1 cellular context compared by ENCODE assay signal in the genomic region with DNA sequence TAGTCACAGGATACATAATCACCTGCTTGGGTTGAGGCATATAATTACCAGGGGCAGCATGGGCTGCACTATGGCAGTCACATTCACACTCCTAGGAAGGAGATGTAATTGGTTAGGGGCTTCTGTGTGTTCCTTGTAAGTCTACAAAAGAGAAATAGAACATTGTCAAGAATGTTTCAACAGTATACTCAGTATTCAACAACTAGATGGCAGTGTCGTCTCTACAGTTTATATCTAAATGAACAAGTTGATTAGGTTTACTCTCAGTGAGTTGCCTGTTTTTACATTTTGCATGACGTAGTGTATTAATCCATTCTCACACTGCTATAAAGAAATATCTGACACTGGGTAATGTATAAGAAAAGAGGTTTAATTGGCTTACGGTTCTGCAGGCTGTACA.
TF ChIP-seq lines count a peak whose summit lies in the region.

No MANE protein-coding gene starts in this region.

TF ChIP-seq in WTC11, 78 proteins besides CTCF, POLR2A, EP300 and RAD21 (continued from another document):
- TF ChIP-seq SMAD4 (CRISPR knock-in tag; IDR thresholded peaks at IDR 0.05) (no peak), FOXK1 (CRISPR knock-in tag; IDR thresholded peaks at IDR 0.05) (no peak), ETV6 (CRISPR knock-in tag; IDR thresholded peaks at IDR 0.05) (no peak), TEAD1 (CRISPR knock-in tag; IDR thresholded peaks at IDR 0.05) (no peak), NR1H2 (CRISPR knock-in tag; IDR thresholded peaks at IDR 0.05) (no peak), JAZF1 (CRISPR knock-in tag; IDR thresholded peaks at IDR 0.05) (no peak), HMGA2 (CRISPR knock-in tag; IDR thresholded peaks at IDR 0.05) (no peak), SMAD3 (CRISPR knock-in tag; IDR thresholded peaks at IDR 0.05; ENCODE audit: borderline replicate concordance) (no peak)
- TF ChIP-seq, protein P1, sequence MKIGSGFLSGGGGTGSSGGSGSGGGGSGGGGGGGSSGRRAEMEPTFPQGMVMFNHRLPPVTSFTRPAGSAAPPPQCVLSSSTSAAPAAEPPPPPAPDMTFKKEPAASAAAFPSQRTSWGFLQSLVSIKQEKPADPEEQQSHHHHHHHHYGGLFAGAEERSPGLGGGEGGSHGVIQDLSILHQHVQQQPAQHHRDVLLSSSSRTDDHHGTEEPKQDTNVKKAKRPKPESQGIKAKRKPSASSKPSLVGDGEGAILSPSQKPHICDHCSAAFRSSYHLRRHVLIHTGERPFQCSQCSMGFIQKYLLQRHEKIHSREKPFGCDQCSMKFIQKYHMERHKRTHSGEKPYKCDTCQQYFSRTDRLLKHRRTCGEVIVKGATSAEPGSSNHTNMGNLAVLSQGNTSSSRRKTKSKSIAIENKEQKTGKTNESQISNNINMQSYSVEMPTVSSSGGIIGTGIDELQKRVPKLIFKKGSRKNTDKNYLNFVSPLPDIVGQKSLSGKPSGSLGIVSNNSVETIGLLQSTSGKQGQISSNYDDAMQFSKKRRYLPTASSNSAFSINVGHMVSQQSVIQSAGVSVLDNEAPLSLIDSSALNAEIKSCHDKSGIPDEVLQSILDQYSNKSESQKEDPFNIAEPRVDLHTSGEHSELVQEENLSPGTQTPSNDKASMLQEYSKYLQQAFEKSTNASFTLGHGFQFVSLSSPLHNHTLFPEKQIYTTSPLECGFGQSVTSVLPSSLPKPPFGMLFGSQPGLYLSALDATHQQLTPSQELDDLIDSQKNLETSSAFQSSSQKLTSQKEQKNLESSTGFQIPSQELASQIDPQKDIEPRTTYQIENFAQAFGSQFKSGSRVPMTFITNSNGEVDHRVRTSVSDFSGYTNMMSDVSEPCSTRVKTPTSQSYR (CRISPR knock-in tag; IDR thresholded peaks at IDR 0.05): no peak
- TF ChIP-seq, protein P2, sequence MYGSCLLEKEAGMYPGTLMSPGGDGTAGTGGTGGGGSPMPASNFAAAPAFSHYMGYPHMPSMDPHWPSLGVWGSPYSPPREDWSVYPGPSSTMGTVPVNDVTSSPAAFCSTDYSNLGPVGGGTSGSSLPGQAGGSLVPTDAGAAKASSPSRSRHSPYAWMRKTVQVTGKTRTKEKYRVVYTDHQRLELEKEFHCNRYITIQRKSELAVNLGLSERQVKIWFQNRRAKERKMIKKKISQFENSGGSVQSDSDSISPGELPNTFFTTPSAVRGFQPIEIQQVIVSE (CRISPR knock-in tag; IDR thresholded peaks at IDR 0.05; ENCODE audit: borderline replicate concordance): no peak
TF ChIP-seq in WTC11: peak in this region for 0.
